ENCODE assay signal across 8 cellular contexts in genomic region chr3:14377838-14378169, GRCh38. TPM values are rescaled to one million over a fixed set of nuclear protein-coding genes. Genes with fewer than 3 reads are reported as not detected.
DNase-seq lines count a peak whose midpoint lies in the region; ATAC-seq and TF ChIP-seq lines count a peak whose summit lies in the region.

No MANE protein-coding gene starts in this region.

- H3K9me3 ChIP-seq in OCI-LY7 (ENCODE audit: low read length) = no peaks in the 10 kb centered on the region
- H3K9me3 ChIP-seq in upper lobe of right lung = no peaks in the 10 kb centered on the region
- H3K9me3 ChIP-seq in WERI-Rb-1 (ENCODE audit: severe bottlenecking) = no peaks in the 10 kb centered on the region

- TF ChIP-seq CTCF in OCI-LY7 (conservative IDR thresholded peaks at IDR 0.05; ENCODE audit: low read length) (no peak), upper lobe of right lung (IDR thresholded peaks at IDR 0.05) (no peak), WERI-Rb-1 (IDR thresholded peaks at IDR 0.05; ENCODE audit: low read depth, low read length) (no peak)

- POLR2A ChIA-PET in OCI-LY7 (lab: Charles Lee) = interaction anchor here (1.1 to 3.2 kb wide), 4 partner anchors 10 to 99 kb away, joined by 3 to 39 read pairs (median 6); no protein-coding TSS in a partner anchor

- H3K4me2 ChIP-seq in OCI-LY7 (ENCODE audit: low read length) = peak overlapping the region; percentile 58; the same call in 1 of the 2 replicates

- H3K4me1 ChIP-seq in OCI-LY7 (ENCODE audit: insufficient read depth, low read length, poor library complexity, severe bottlenecking) (peaks cover 66% of the 10 kb centered on the region), upper lobe of right lung (peaks cover 18% of the 10 kb centered on the region)

- CTCF ChIA-PET in OCI-LY7 (lab: Charles Lee; ENCODE audit: unreplicated experiment) = interaction anchor here (1.1 kb wide), 1 partner anchor 9 kb away, joined by 5 read pairs; no protein-coding TSS in a partner anchor

- H3K9me2 ChIP-seq in OCI-LY7 (ENCODE audit: insufficient read depth, low read length) = no peaks in the 10 kb centered on the region

- H3K27ac ChIP-seq in OCI-LY7 (ENCODE audit: low read depth, low read length, poor library complexity, severe bottlenecking) (peak overlapping the region; percentile 89), upper lobe of right lung (no peak overlapping the region), WERI-Rb-1 (no peak overlapping the region)

- H4K20me1 ChIP-seq in OCI-LY7 (ENCODE audit: insufficient read depth, low read length) = no peaks in the 10 kb centered on the region

- H3K4me3 ChIP-seq in OCI-LY7 (ENCODE audit: low read depth, low read length, poor library complexity, severe bottlenecking) (no peak overlapping the region), upper lobe of right lung (no peak overlapping the region), WERI-Rb-1 (ENCODE audit: low read depth, low read length) (no peak overlapping the region)

- H3K27me3 ChIP-seq in upper lobe of right lung = no peaks in the 10 kb centered on the region
- H3K27me3 ChIP-seq in WERI-Rb-1 (ENCODE audit: insufficient read depth, low read depth, severe bottlenecking) = no peaks in the 10 kb centered on the region

- H3K36me3 ChIP-seq in OCI-LY7 (ENCODE audit: insufficient read depth, low read length) = no peaks in the 10 kb centered on the region
- H3K36me3 ChIP-seq in upper lobe of right lung = no peaks in the 10 kb centered on the region
- no peaks in the 10 kb centered on the region for H3K36me3 ChIP-seq in WERI-Rb-1

- ATAC-seq in left ventricle myocardium superior = peak; percentile 3
- peak; percentile 82 for ATAC-seq in upper lobe of right lung

- BruUV-seq in OCI-LY7 (replicated peaks; lab: Mats Ljungman, UMichigan) = no TSS peak

- intact Hi-C loops in OCI-LY7 (cut with micrococcal nuclease; ENCODE audit: unreplicated experiment) = no loop called here
- intact Hi-C loops in left ventricle myocardium superior (cut with micrococcal nuclease) = no loop called here
- intact Hi-C loops in upper lobe of right lung (cut with DNase I) = no loop called here

- H2AFZ ChIP-seq in OCI-LY7 (ENCODE audit: low read length) = peak overlapping the region; percentile 55; the same call in 1 of the 2 replicates

- no peaks in the 10 kb centered on the region for H3K79me2 ChIP-seq in OCI-LY7 (ENCODE audit: insufficient read depth, low read depth, low read length)

- peak in 2 of 3 donors; percentile 4 to 18 for DNase-seq in stimulated activated CD4-positive, alpha-beta T cell treated with anti-CD3 and anti-CD28 coated beads, Interleukin-12 subunit alpha, Interleukin-12 subunit beta, amount 100 ng/mL, for 48 hours (ENCODE audit: low read depth in 2 of 3, low spot score in 1 of 3)
- DNase-seq in stimulated activated CD4-positive, alpha-beta T cell treated with anti-CD3 and anti-CD28 coated beads, Interleukin-4, amount 100 ng/mL, for 4 hours = no peak
- DNase-seq in OCI-LY7 (ENCODE audit: low spot score) = peak; percentile 76
- DNase-seq in left ventricle myocardium superior = no peak
- peak; percentile 74 for DNase-seq in upper lobe of right lung
- no peak for DNase-seq in DMS153 treated with DMSO at 0.1 percent for 48 hours (lab: John Stamatoyannopoulos, UW; ENCODE audit: unreplicated experiment)
- DNase-seq in WERI-Rb-1 = no peak
- DNase-seq in globus pallidus (ENCODE audit: low spot score) = no peak

RNA-seq across cellular contexts. Expression of gene SLC6A6, which starts 24.6 kb away (rescaled TPM):
- 36.7 and 43.0 TPM in 2 replicates for total RNA-seq in OCI-LY7 (2014; rRNA removed; shearing (Covaris generic))
- total RNA-seq in OCI-LY7 (2022) = 44.6 and 51.8 TPM in 2 replicates
- total RNA-seq in left ventricle myocardium superior = 14.1 TPM
- 54.3 TPM for total RNA-seq in upper lobe of right lung

Comparison
In these comparisons a context has a peak if more than half of its experiments do, and no peak if none do; other contexts are left out.
1. DNase-seq: peak in stimulated activated CD4-positive, alpha-beta T cell treated with anti-CD3 and anti-CD28 coated beads, Interleukin-12 subunit alpha, Interleukin-12 subunit beta, amount 100 ng/mL, for 48 hours (2 of 3), OCI-LY7 (single experiment) and upper lobe of right lung (single experiment); none in stimulated activated CD4-positive, alpha-beta T cell treated with anti-CD3 and anti-CD28 coated beads, Interleukin-4, amount 100 ng/mL, for 4 hours (0 of 2), left ventricle myocardium superior (single experiment), DMS153 treated with DMSO at 0.1 percent for 48 hours (single experiment), WERI-Rb-1 (single experiment) and globus pallidus (single experiment).